Comparison of ENCODE assay signal across 20 cellular contexts in genomic region chr16:26175944-26176343, GRCh38.
DNase-seq lines count a peak whose midpoint lies in the region; ATAC-seq and TF ChIP-seq lines count a peak whose summit lies in the region.
"Had no signal": no experiment of that assay in that cellular context is flagged by ENCODE, and none has a peak within 500 bp of the region (broad histone marks: within the 10 kb centered on the region; RNA-seq: fewer than 3 reads in every experiment).

No MANE protein-coding gene starts in this region.

- CTCF ChIA-PET in WTC11 (lab: Charles Lee) = no interaction called here

- POLR2A ChIA-PET in WTC11 (lab: Charles Lee) = no interaction called here

- H3K27me3 Mint-ChIP-seq in WTC11 (ENCODE audit: low read depth) (peaks cover 7% of the 10 kb centered on the region), neural crest cell (ENCODE audit: low read depth) (no peaks in the 10 kb centered on the region)

- TF ChIP-seq CTCF in WTC11 (IDR thresholded peaks at IDR 0.05) = no peak
- no peak for TF ChIP-seq CTCF in neural crest cell (conservative IDR thresholded peaks at IDR 0.05)

- DNase-seq in SKM-1 treated with dmso at 0.1 percent for 144 hours (lab: John Stamatoyannopoulos, UW; ENCODE audit: unreplicated experiment) (peak; percentile 1), SKM-1 (lab: John Stamatoyannopoulos, UW; ENCODE audit: unreplicated experiment) (no peak), MV-4-11 (lab: John Stamatoyannopoulos, UW) (peak; percentile 65), WTC11 (ENCODE audit: low spot score) (no peak), neural crest cell (ENCODE audit: low read depth, low spot score) (no peak), dedifferentiated amniotic fluid mesenchymal stem cell (ENCODE audit: extremely low spot score) (no peak), AG08396 (ENCODE audit: low spot score) (no peak), iPS-NIHi7 (ENCODE audit: extremely low spot score) (no peak)
- DNase-seq: ACHN; Caco-2; CD4-positive, alpha-beta T cell; Karpas-422; NCI-H2029; NCI-H446; NCI-H524 treated with DMSO at 0.1 percent for 48 hours; OCI-M1; Peyer's patch; SHP77 treated with DMSO at 0.1 percent for 48 hours had no signal

- H3K4me3 Mint-ChIP-seq in WTC11 (no peak overlapping the region), neural crest cell (no peak overlapping the region)
- H3K4me3 Mint-ChIP-seq: CD4-positive, alpha-beta T cell had no signal

- peaks cover 21% of the 10 kb centered on the region for H3K36me3 Mint-ChIP-seq in WTC11
- H3K36me3 Mint-ChIP-seq in neural crest cell (ENCODE audit: low read depth) = peaks cover 2% of the 10 kb centered on the region

- peak; percentile 27; the same call in 1 of the 2 replicates for ATAC-seq in WTC11
- ATAC-seq: GM12878, HepG2 had no signal

- H3K27ac Mint-ChIP-seq in WTC11 = peak overlapping the region; percentile 61
- H3K27ac Mint-ChIP-seq in neural crest cell (ENCODE audit: unreplicated experiment) = peak overlapping the region; percentile 59
- H3K27ac Mint-ChIP-seq: CD4-positive, alpha-beta T cell had no signal

- H3K4me1 Mint-ChIP-seq in WTC11 (peaks cover 48% of the 10 kb centered on the region), neural crest cell (peaks cover 6% of the 10 kb centered on the region)

- H3K9me3 Mint-ChIP-seq in WTC11 (peaks cover 15% of the 10 kb centered on the region), neural crest cell (peaks cover 2% of the 10 kb centered on the region)
- H3K9me3 Mint-ChIP-seq: CD4-positive, alpha-beta T cell had no signal

TF ChIP-seq in WTC11, 78 proteins besides CTCF, POLR2A, EP300 and RAD21 (continues in another document):
- no peak for TF ChIP-seq AR (CRISPR knock-in tag; IDR thresholded peaks at IDR 0.05)
- no peak for TF ChIP-seq ATF2 (CRISPR knock-in tag; IDR thresholded peaks at IDR 0.05; ENCODE audit: borderline replicate concordance, low read depth)
- no peak for TF ChIP-seq IRF1 (CRISPR knock-in tag; IDR thresholded peaks at IDR 0.05)
- no peak for TF ChIP-seq ERG (CRISPR knock-in tag; IDR thresholded peaks at IDR 0.05)
- TF ChIP-seq ZNF121 (CRISPR knock-in tag; IDR thresholded peaks at IDR 0.05) = no peak
- no peak for TF ChIP-seq FOXP1 (CRISPR knock-in tag; IDR thresholded peaks at IDR 0.05; ENCODE audit: borderline replicate concordance)
- TF ChIP-seq AFF4 (CRISPR knock-in tag; IDR thresholded peaks at IDR 0.05; ENCODE audit: borderline replicate concordance) = no peak
- TF ChIP-seq SMAD3 (CRISPR knock-in tag; IDR thresholded peaks at IDR 0.05; ENCODE audit: borderline replicate concordance) = no peak
- TF ChIP-seq ZBTB21 (CRISPR knock-in tag; IDR thresholded peaks at IDR 0.05; ENCODE audit: borderline replicate concordance) = no peak
- no peak for TF ChIP-seq OVOL2 (CRISPR knock-in tag; IDR thresholded peaks at IDR 0.05; ENCODE audit: borderline replicate concordance)
- no peak for TF ChIP-seq CREB1 (CRISPR knock-in tag; IDR thresholded peaks at IDR 0.05)
- no peak for TF ChIP-seq HMGXB4 (CRISPR knock-in tag; IDR thresholded peaks at IDR 0.05)
- TF ChIP-seq ELF4 (CRISPR knock-in tag; IDR thresholded peaks at IDR 0.05; ENCODE audit: low read depth) = no peak
- TF ChIP-seq NFATC4 (CRISPR knock-in tag; IDR thresholded peaks at IDR 0.05) = no peak

Comparison
In these comparisons a context has a peak if more than half of its experiments do, and no peak if none do; other contexts are left out.
1. DNase-seq: peak in SKM-1 treated with dmso at 0.1 percent for 144 hours (single experiment) and MV-4-11 (single experiment); none in SKM-1 (single experiment), WTC11 (single experiment), neural crest cell (single experiment), dedifferentiated amniotic fluid mesenchymal stem cell (single experiment), AG08396 (single experiment) and iPS-NIHi7 (single experiment).